Comparison of ENCODE assay signal across 7 cellular contexts in the genomic region with DNA sequence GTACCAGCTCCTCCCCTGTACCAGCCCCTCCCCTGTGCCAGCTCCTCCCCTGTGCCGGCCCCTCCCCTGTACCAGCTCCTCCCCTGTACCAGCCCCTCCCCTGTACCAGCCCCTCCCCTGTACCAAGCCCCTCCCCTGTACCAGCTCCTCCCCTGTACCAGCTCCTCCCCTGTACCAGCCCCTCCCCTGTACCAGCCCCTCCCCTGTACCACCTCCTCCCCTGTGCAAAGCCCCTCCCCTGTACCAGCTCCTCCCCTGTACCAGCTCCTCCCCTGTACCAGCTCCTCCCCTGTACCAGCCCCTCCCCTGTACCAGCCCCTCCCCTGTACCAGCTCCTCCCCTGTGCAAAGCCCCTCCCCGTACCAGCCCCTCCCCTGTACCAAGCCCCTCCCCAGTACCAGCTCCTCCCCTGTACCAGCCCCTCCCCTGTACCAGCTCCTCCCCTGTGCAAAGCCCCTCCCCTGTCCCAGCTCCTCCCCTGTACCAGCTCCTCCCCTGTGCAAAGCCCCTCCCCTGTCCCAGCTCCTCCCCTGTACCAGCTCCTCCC.
DNase-seq lines count a peak whose midpoint lies in the region; ATAC-seq and TF ChIP-seq lines count a peak whose summit lies in the region.
"Not testable (repeated sequence)": the region's sequence is repeated elsewhere in the genome, so short reads cannot be mapped to it uniquely, and the experiment has no call there.

No MANE protein-coding gene starts in this region.

- POLR2A ChIA-PET in activated CD4-positive, alpha-beta memory T cell treated with anti-CD3 and anti-CD28 coated beads, Interleukin-2, amount 10 ng/mL, durations not matched to agents 7 days and 5 days (lab: Charles Lee) = not testable (repeated sequence)

- not testable (repeated sequence) for ATAC-seq in lower lobe of right lung, gastrocnemius medialis, upper lobe of right lung

- intact Hi-C loops in cardiac septum (cut with DNase I); lower lobe of right lung (cut with DNase I); gastrocnemius medialis (cut with DNase I; ENCODE audit: low total_unique reads); upper lobe of right lung (cut with DNase I): not testable (repeated sequence)

- H3K4me3 ChIP-seq in NB4 (ENCODE audit: low read depth, low read length); choroid plexus epithelial cell (ENCODE audit: low read depth, low read length); lower lobe of right lung; gastrocnemius medialis; upper lobe of right lung: not testable (repeated sequence)

- not testable (repeated sequence) for H3K27ac ChIP-seq in lower lobe of right lung, gastrocnemius medialis, upper lobe of right lung

- in situ Hi-C loops in gastrocnemius medialis (cut with MboI; ENCODE audit: low sequenced_read_pairs in 4 of 4) = not testable (repeated sequence)

- not testable (repeated sequence) for H3K9me3 Mint-ChIP-seq in activated CD4-positive, alpha-beta memory T cell treated with anti-CD3 and anti-CD28 coated beads, Interleukin-2, amount 10 ng/mL, durations not matched to agents 7 days and 5 days

- DNase-seq in NB4 (ENCODE audit: low read depth) (peak; percentile 29), choroid plexus epithelial cell (ENCODE audit: low read depth) (peak; percentile 59), cardiac septum (ENCODE audit: low spot score) (peak; percentile 74), lower lobe of right lung (peak; percentile 45), gastrocnemius medialis (peak; percentile 6 to 46), upper lobe of right lung (peak; percentile 67)
- DNase-seq in activated CD4-positive, alpha-beta memory T cell treated with anti-CD3 and anti-CD28 coated beads, Interleukin-2, amount 10 ng/mL, durations not matched to agents 7 days and 5 days = peak; percentile 24

- not testable (repeated sequence) for H3K4me3 Mint-ChIP-seq in activated CD4-positive, alpha-beta memory T cell treated with anti-CD3 and anti-CD28 coated beads, Interleukin-2, amount 10 ng/mL, durations not matched to agents 7 days and 5 days

- not testable (repeated sequence) for H3K27me3 Mint-ChIP-seq in activated CD4-positive, alpha-beta memory T cell treated with anti-CD3 and anti-CD28 coated beads, Interleukin-2, amount 10 ng/mL, durations not matched to agents 7 days and 5 days

- not testable (repeated sequence) for H3K36me3 Mint-ChIP-seq in activated CD4-positive, alpha-beta memory T cell treated with anti-CD3 and anti-CD28 coated beads, Interleukin-2, amount 10 ng/mL, durations not matched to agents 7 days and 5 days (ENCODE audit: low read depth)

- H3K4me1 Mint-ChIP-seq in activated CD4-positive, alpha-beta memory T cell treated with anti-CD3 and anti-CD28 coated beads, Interleukin-2, amount 10 ng/mL, durations not matched to agents 7 days and 5 days = peaks cover 34% of the 10 kb centered on the region

- H3K36me3 ChIP-seq in lower lobe of right lung, gastrocnemius medialis, upper lobe of right lung: not testable (repeated sequence)

- TF ChIP-seq POLR2A in NB4 (IDR thresholded peaks at IDR 0.05; ENCODE audit: extremely low read depth, insufficient read length); gastrocnemius medialis (IDR thresholded peaks at IDR 0.05): not testable (repeated sequence)

- H3K9me3 ChIP-seq in lower lobe of right lung, gastrocnemius medialis, upper lobe of right lung: not testable (repeated sequence)

- CTCF ChIA-PET in activated CD4-positive, alpha-beta memory T cell treated with anti-CD3 and anti-CD28 coated beads, Interleukin-2, amount 10 ng/mL, durations not matched to agents 7 days and 5 days (lab: Charles Lee) = not testable (repeated sequence)

- not testable (repeated sequence) for H3K27me3 ChIP-seq in lower lobe of right lung (ENCODE audit: low read depth); gastrocnemius medialis; upper lobe of right lung

- H3K27ac Mint-ChIP-seq in activated CD4-positive, alpha-beta memory T cell treated with anti-CD3 and anti-CD28 coated beads, Interleukin-2, amount 10 ng/mL, durations not matched to agents 7 days and 5 days = not testable (repeated sequence)

- H3K4me1 ChIP-seq in lower lobe of right lung (peaks cover 25% of the 10 kb centered on the region), gastrocnemius medialis (peaks cover 12 to 17% of the 10 kb centered on the region in 2 donors), upper lobe of right lung (peaks cover 10% of the 10 kb centered on the region)

- TF ChIP-seq CTCF in NB4 (IDR thresholded peaks at IDR 0.05; ENCODE audit: low read depth, low read length); choroid plexus epithelial cell (conservative IDR thresholded peaks at IDR 0.05; ENCODE audit: low read depth, low read length); lower lobe of right lung (IDR thresholded peaks at IDR 0.05); gastrocnemius medialis (IDR thresholded peaks at IDR 0.05 in 4 of 5, conservative IDR thresholded peaks at IDR 0.05 in 1 of 5); upper lobe of right lung (IDR thresholded peaks at IDR 0.05): not testable (repeated sequence)

Comparison
In these comparisons a context has a peak if more than half of its experiments do, and no peak if none do; other contexts are left out.
1. DNase-seq: peak in every context shown above with its lines; median percentile 74 in cardiac septum; 67 in upper lobe of right lung; 59 in choroid plexus epithelial cell; 45 in lower lobe of right lung; 29 in NB4; 26 in gastrocnemius medialis; 24 in activated CD4-positive, alpha-beta memory T cell treated with anti-CD3 and anti-CD28 coated beads, Interleukin-2, amount 10 ng/mL, durations not matched to agents 7 days and 5 days.